ENCODE assay signal across 11 cellular contexts in the genomic region with DNA sequence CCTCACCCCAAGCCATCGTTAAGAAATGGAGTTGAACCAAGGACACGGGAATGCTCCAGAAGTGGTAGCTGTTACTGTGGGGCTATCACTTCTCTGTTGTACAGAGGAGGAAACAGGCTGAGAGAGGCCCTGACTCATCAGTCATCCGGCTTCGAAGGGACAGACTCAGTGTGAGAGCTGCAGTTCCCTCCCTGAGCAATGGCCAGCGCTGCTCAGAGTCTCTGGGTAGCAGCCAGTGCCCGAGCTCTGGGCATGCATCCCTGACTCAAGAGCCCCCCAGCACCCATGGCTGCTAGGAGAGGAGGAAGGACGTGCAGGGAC.
DNase-seq lines count a peak whose midpoint lies in the region; ATAC-seq, FAIRE-seq and TF ChIP-seq lines count a peak whose summit lies in the region.
"Had no signal": no experiment of that assay in that cellular context is flagged by ENCODE, and none has a peak within 500 bp of the region (broad histone marks: within the 10 kb centered on the region; RNA-seq: fewer than 3 reads in every experiment).

No MANE protein-coding gene starts in this region.

- TF ChIP-seq CTCF in right lobe of liver (IDR thresholded peaks at IDR 0.05) = no peak
- no peak for TF ChIP-seq CTCF in HepG2 (CRISPR knock-in tag; IDR thresholded peaks at IDR 0.05)
- TF ChIP-seq CTCF in K562 (IDR thresholded peaks at IDR 0.05 in 2 of 3, conservative IDR thresholded peaks at IDR 0.05 in 1 of 3; ENCODE audit: insufficient read depth in 2 of 3, low read depth in 1 of 3, low read length in 3 of 3) = no peak
- TF ChIP-seq CTCF in hepatocyte (IDR thresholded peaks at IDR 0.05; ENCODE audit: poor library complexity) = no peak

- H3K9me1 ChIP-seq in K562 (ENCODE audit: control insufficient read depth, insufficient read depth, low read length) = no peaks in the 10 kb centered on the region

- H3K36me3 ChIP-seq in right lobe of liver = peaks cover 0 to 3% (median 0%) of the 10 kb centered on the region in 4 donors
- peaks cover 6 to 10% of the 10 kb centered on the region in 2 experiments; a peak in 3 of 5 replicates for H3K36me3 ChIP-seq in HepG2 (replicated peaks in 1 of 2; ENCODE audit: control insufficient read depth in 1 of 2, insufficient read depth in 2 of 2, low read length in 2 of 2)
- H3K36me3 ChIP-seq in K562 (ENCODE audit: control insufficient read depth, insufficient read depth, low read length) = no peaks in the 10 kb centered on the region
- H3K36me3 ChIP-seq in hepatocyte (replicated peaks; ENCODE audit: insufficient read depth, low read depth) = no peaks in the 10 kb centered on the region
- H3K36me3 ChIP-seq: MG63 had no signal

- no peaks in the 10 kb centered on the region for H4K20me1 ChIP-seq in HepG2 (ENCODE audit: insufficient read depth, low read length)
- no peaks in the 10 kb centered on the region for H4K20me1 ChIP-seq in K562 (replicated peaks; ENCODE audit: control insufficient read depth, insufficient read depth, low read length)
- no peaks in the 10 kb centered on the region for H4K20me1 ChIP-seq in hepatocyte (ENCODE audit: insufficient read depth, poor library complexity, severe bottlenecking)

- no peaks in the 10 kb centered on the region for H3K27me3 ChIP-seq in right lobe of liver
- no peaks in the 10 kb centered on the region for H3K27me3 ChIP-seq in HepG2 (ENCODE audit: control insufficient read depth in 1 of 2, insufficient read depth in 2 of 2, low read length in 2 of 2)
- no peaks in the 10 kb centered on the region for H3K27me3 ChIP-seq in K562 (ENCODE audit: control insufficient read depth in 2 of 2, insufficient read depth in 2 of 2, low read length in 2 of 2)
- H3K27me3 ChIP-seq in hepatocyte = no peaks in the 10 kb centered on the region
- H3K27me3 ChIP-seq: MG63 had no signal

- ATAC-seq in right lobe of liver = peak in 3 of 4 donors; percentile 28 to 52 (median 45)
- ATAC-seq in HepG2 = no peak
- no peak for ATAC-seq in K562
- ATAC-seq in HG02571 (IDR thresholded peaks at IDR 0.05; ENCODE audit: unreplicated experiment) = no peak

- intact Hi-C loops in right lobe of liver (cut with DNase I) = loop anchor here in 1 of 2 donors (10.0 kb wide), 1 partner anchor 209 kb away; no protein-coding TSS in a partner anchor
- intact Hi-C loops in HepG2 (cut with micrococcal nuclease; ENCODE audit: unreplicated experiment) = no loop called here
- intact Hi-C loops in K562 (cut with micrococcal nuclease) = no loop called here

- no peaks in the 10 kb centered on the region for H3K9me2 ChIP-seq in hepatocyte (replicated peaks; ENCODE audit: insufficient read depth)

- no peaks in the 10 kb centered on the region for H3K9me3 ChIP-seq in right lobe of liver
- H3K9me3 ChIP-seq in HepG2 (ENCODE audit: low read length) = no peaks in the 10 kb centered on the region
- no peaks in the 10 kb centered on the region for H3K9me3 ChIP-seq in K562 (replicated peaks; ENCODE audit: control insufficient read depth, insufficient read depth, low read depth, low read length)
- no peaks in the 10 kb centered on the region for H3K9me3 ChIP-seq in hepatocyte (ENCODE audit: low read depth)
- H3K9me3 ChIP-seq: MG63 had no signal

- no peak overlapping the region for H3K4me2 ChIP-seq in HepG2 (ENCODE audit: low read depth, low read length)
- H3K4me2 ChIP-seq in K562 (ENCODE audit: insufficient read depth, low read length) = no peak overlapping the region
- no peak overlapping the region for H3K4me2 ChIP-seq in hepatocyte

- POLR2A ChIA-PET in HepG2 (lab: Yijun Ruan, JAX) (no interaction called here), K562 (lab: Yijun Ruan, JAX) (interaction anchor here (1.1 kb wide), 1 partner anchor 17 kb away, joined by 5 read pairs; no protein-coding TSS in a partner anchor)

- 69% methylated on average over 5 of the region's 7 CpGs for WGBS in right lobe of liver (ENCODE audit: insufficient coverage, low coverage, low lambda C conversion rate, missing lambda C conversion rate)
- WGBS in HepG2 (ENCODE audit: low lambda C conversion rate) = 95% methylated on average over 7 of the region's 7 CpGs
- 50% methylated on average over 6 of the region's 7 CpGs for WGBS in K562 (ENCODE audit: insufficient coverage, low coverage, missing lambda C conversion rate)
- WGBS in hepatocyte (ENCODE audit: low lambda C conversion rate, missing lambda C conversion rate) = 90% methylated on average over 7 of the region's 7 CpGs

- TF ChIP-seq POLR2A in right lobe of liver (IDR thresholded peaks at IDR 0.05) = no peak
- TF ChIP-seq POLR2A in HepG2 (IDR thresholded peaks at IDR 0.05; ENCODE audit: insufficient read depth in 1 of 2, low read depth in 2 of 2, low read length in 2 of 2) = no peak
- TF ChIP-seq POLR2A in K562 (conservative IDR thresholded peaks at IDR 0.05) = no peak

- CTCF ChIA-PET in HepG2 (lab: Yijun Ruan, JAX; ENCODE audit: low intra/inter-chr PET ratio, low total read pairs) (no interaction called here), K562 (lab: Yijun Ruan, JAX; ENCODE audit: low intra/inter-chr PET ratio) (no interaction called here)

- H3K79me2 ChIP-seq in HepG2 (ENCODE audit: insufficient read depth, low read length) (no peaks in the 10 kb centered on the region), K562 (ENCODE audit: control insufficient read depth, insufficient read depth, low read length) (no peaks in the 10 kb centered on the region), hepatocyte (no peaks in the 10 kb centered on the region)

- FAIRE-seq in HepG2 (lab: Jason Lieb, UNC) (no peak), K562 (lab: Jason Lieb, UNC) (no peak)
- FAIRE-seq: GM18507, urothelium cell line had no signal

- BruUV-seq in HepG2 (replicated peaks; lab: Mats Ljungman, UMichigan) (no TSS peak), K562 (replicated peaks; lab: Mats Ljungman, UMichigan) (no TSS peak)

- no peak for TF ChIP-seq EP300 in HepG2 (IDR thresholded peaks at IDR 0.05; ENCODE audit: low read depth in 2 of 2, low read length in 2 of 2)
- no peak for TF ChIP-seq EP300 in HepG2 (CRISPR knock-in tag; IDR thresholded peaks at IDR 0.05; ENCODE audit: borderline replicate concordance)
- TF ChIP-seq EP300 in K562 (IDR thresholded peaks at IDR 0.05; ENCODE audit: low read length) = no peak

- H3K27ac ChIP-seq in right lobe of liver (no peak overlapping the region), HepG2 (ENCODE audit: extremely low read length, insufficient read depth, low read length) (no peak overlapping the region), K562 (ENCODE audit: extremely low read depth, low read depth, low read length) (no peak overlapping the region), hepatocyte (no peak overlapping the region)

- DNase-seq in right lobe of liver = peak in 1 of 3 donors; percentile 16
- no peak for DNase-seq in HepG2 (ENCODE audit: low spot score)
- DNase-seq in K562 (ENCODE audit: extremely low read depth in 1 of 4, low spot score in 3 of 4) = no peak
- DNase-seq in hepatocyte (ENCODE audit: low spot score) = peak; percentile 20
- DNase-seq in superior temporal gyrus (ENCODE audit: extremely low spot score) = peak; percentile 20
- no peak for DNase-seq in retina
- no peak for DNase-seq in DMS 273 treated with DMSO at 0.1 percent for 48 hours (lab: John Stamatoyannopoulos, UW)
- DNase-seq: MG63 had no signal

- H3K9ac ChIP-seq in HepG2 (ENCODE audit: insufficient read depth, low read depth, low read length) (no peak overlapping the region), K562 (ENCODE audit: insufficient read depth in 1 of 2, low read depth in 2 of 2, low read length in 2 of 2) (no peak overlapping the region)

- no peak overlapping the region for H2AFZ ChIP-seq in HepG2 (ENCODE audit: low read length)
- no peak overlapping the region for H2AFZ ChIP-seq in K562 (ENCODE audit: low read depth, low read length)
- H2AFZ ChIP-seq in hepatocyte = no peak overlapping the region

- H3K4me1 ChIP-seq in right lobe of liver (no peaks in the 10 kb centered on the region), HepG2 (ENCODE audit: insufficient read depth, low read length) (peaks cover 17% of the 10 kb centered on the region), K562 (replicated peaks in 1 of 2; ENCODE audit: control insufficient read depth in 2 of 2, insufficient read depth in 2 of 2, low read length in 2 of 2) (peaks cover 0 to 23% of the 10 kb centered on the region in 2 experiments; a peak in 2 of 5 replicates), hepatocyte (ENCODE audit: insufficient read depth) (no peaks in the 10 kb centered on the region)

- H3K4me3 ChIP-seq in right lobe of liver (no peak overlapping the region), HepG2 (replicated peaks in 1 of 3; ENCODE audit: insufficient read depth in 1 of 3, low read depth in 2 of 3, low read length in 3 of 3) (no peak overlapping the region), K562 (no peak overlapping the region), hepatocyte (no peak overlapping the region)
- H3K4me3 ChIP-seq: MG63 had no signal

- TF ChIP-seq RAD21 in HepG2 (CRISPR knock-in tag; IDR thresholded peaks at IDR 0.05) (no peak), K562 (CRISPR knock-in tag; conservative IDR thresholded peaks at IDR 0.05 in 1 of 2, IDR thresholded peaks at IDR 0.05 in 1 of 2) (no peak)

- in situ Hi-C loops in HepG2 (cut with HindIII; ENCODE audit: extremely low pct_ligation_motif_present, low pct_unique_long_range_greater_than_20kb) (no loop called here), K562 (cut with MboI) (no loop called here)

TF ChIP-seq in HepG2, 621 proteins besides CTCF, POLR2A, EP300 and RAD21 (continues in another document):
- no peak for TF ChIP-seq FOXK2 (IDR thresholded peaks at IDR 0.05)
- no peak for TF ChIP-seq MYNN (CRISPR knock-in tag; IDR thresholded peaks at IDR 0.05; ENCODE audit: low read depth)
- TF ChIP-seq JUNB (CRISPR knock-in tag; IDR thresholded peaks at IDR 0.05; ENCODE audit: borderline replicate concordance) = no peak

TF ChIP-seq in K562, 482 proteins besides CTCF, POLR2A, EP300 and RAD21:
- TF ChIP-seq ZNF133 (CRISPR knock-in tag; IDR thresholded peaks at IDR 0.05) = no peak
- TF ChIP-seq HLTF (IDR thresholded peaks at IDR 0.05) = no peak
- TF ChIP-seq FOSL1 (tag; conservative IDR thresholded peaks at IDR 0.05) = 0 out of 2 replicates have a peak, but pooled peaks have one; percentile 28

Comparison
In these comparisons a context has a peak if more than half of its experiments do, and no peak if none do; other contexts are left out.
1. ATAC-seq: peak in right lobe of liver (3 of 4); none in HepG2 (single experiment), K562 (single experiment) and HG02571 (single experiment).
2. DNase-seq: peak in hepatocyte (single experiment) and superior temporal gyrus (single experiment); none in HepG2 (single experiment), K562 (0 of 4), retina (single experiment) and DMS 273 treated with DMSO at 0.1 percent for 48 hours (single experiment).